Comparison of ENCODE assay signal across 13 cellular contexts in the genomic region with DNA sequence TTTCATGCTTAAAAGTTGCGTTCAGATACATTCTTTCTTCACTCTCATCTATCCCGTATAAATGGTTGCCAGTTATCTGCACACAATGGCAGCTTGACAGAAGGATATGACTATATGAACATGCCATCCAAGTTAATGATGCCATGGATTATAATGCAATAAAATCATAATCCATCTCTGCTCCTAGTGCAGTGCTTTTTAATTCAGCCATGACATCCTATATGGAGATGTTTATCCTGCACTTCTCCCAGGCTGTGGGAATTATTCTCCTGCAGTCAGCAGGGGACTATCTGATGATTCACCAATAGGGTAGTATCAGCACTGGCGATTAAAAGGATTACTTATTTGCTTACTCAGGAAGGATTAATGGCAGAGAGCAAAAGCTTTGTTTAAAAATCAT.
A peak's percentile ranks its signal among the peaks of the same experiment; 100 is the strongest.
DNase-seq lines count a peak whose midpoint lies in the region; ATAC-seq, FAIRE-seq and TF ChIP-seq lines count a peak whose summit lies in the region.
"Had no signal": no experiment of that assay in that cellular context is flagged by ENCODE, and none has a peak within 500 bp of the region (broad histone marks: within the 10 kb centered on the region; RNA-seq: fewer than 3 reads in every experiment).

No MANE protein-coding gene starts in this region.

- H3K4me1 ChIP-seq in HEK293 (ENCODE audit: control insufficient read depth, insufficient read depth, low read length) (0 out of 2 replicates have a peak, but pooled peaks cover 3% of the 10 kb centered on the region), right lobe of liver (no peaks in the 10 kb centered on the region)

- H3K4me3 ChIP-seq in HEK293 (ENCODE audit: low read depth, low read length) (no peak overlapping the region), fibroblast of mammary gland (ENCODE audit: control insufficient read depth, low read depth, low read length) (no peak overlapping the region), retinal pigment epithelial cell (ENCODE audit: low read length) (no peak overlapping the region), right lobe of liver (no peak overlapping the region)

- POLR2A ChIA-PET in HEK293 (lab: Yijun Ruan, JAX) = no interaction called here

- FAIRE-seq in RCC 7860 (lab: Jason Lieb, UNC) = peak; percentile 83

- DNase-seq in RCC 7860 (ENCODE audit: low spot score) = peak; percentile 50
- DNase-seq in fibroblast of mammary gland (ENCODE audit: low read depth) = peak; percentile 39
- peak; percentile 94 for DNase-seq in retinal pigment epithelial cell (ENCODE audit: low read depth)
- no peak for DNase-seq in T1000 (lab: John Stamatoyannopoulos, UW)
- DNase-seq in stimulated activated naive CD4-positive, alpha-beta T cell (lab: John Stamatoyannopoulos, UW) = no peak
- no peak for DNase-seq in right lobe of liver
- DNase-seq: activated CD8-positive, alpha-beta T cell treated with anti-CD3 and anti-CD28 coated beads for 36 hours; activated naive CD8-positive, alpha-beta T cell treated with anti-CD3 and anti-CD28 coated beads, Interleukin-2, amount 10 ng/mL, durations not matched to agents 7 days and 5 days; DMS79 treated with DMSO at 0.1 percent for 48 hours; islet precursor cell had no signal

- H3K36me3 ChIP-seq in HEK293 (ENCODE audit: control insufficient read depth in 2 of 2, insufficient read depth in 1 of 2, low read length in 2 of 2) (no peaks in the 10 kb centered on the region), right lobe of liver (no peaks in the 10 kb centered on the region)
- H3K36me3 ChIP-seq: neutrophil had no signal

- H3K27me3 ChIP-seq in right lobe of liver = no peaks in the 10 kb centered on the region
- H3K27me3 ChIP-seq: neutrophil had no signal

- TF ChIP-seq CTCF in HEK293 (tag by site-specific recombination; IDR thresholded peaks at IDR 0.05) = no peak
- TF ChIP-seq CTCF in fibroblast of mammary gland (conservative IDR thresholded peaks at IDR 0.05; ENCODE audit: control insufficient read depth, insufficient read depth, low read depth, low read length) = no peak
- no peak for TF ChIP-seq CTCF in retinal pigment epithelial cell (conservative IDR thresholded peaks at IDR 0.05; ENCODE audit: low read depth, low read length)
- no peak for TF ChIP-seq CTCF in right lobe of liver (IDR thresholded peaks at IDR 0.05)

- ATAC-seq in HG02678 (IDR thresholded peaks at IDR 0.05; ENCODE audit: unreplicated experiment) = no peak
- ATAC-seq in right lobe of liver = no peak
- ATAC-seq: activated CD8-positive, alpha-beta T cell treated with anti-CD3 and anti-CD28 coated beads for 36 hours had no signal

- intact Hi-C loops in right lobe of liver (cut with DNase I) = no loop called here

- 48% methylated on average over 3 of the region's 3 CpGs for WGBS in right lobe of liver (ENCODE audit: insufficient coverage, low coverage, low lambda C conversion rate, missing lambda C conversion rate)

- H3K9me3 ChIP-seq in HEK293 (ENCODE audit: control insufficient read depth, insufficient read depth, low read depth, low read length) = no peaks in the 10 kb centered on the region
- H3K9me3 ChIP-seq in right lobe of liver = no peaks in the 10 kb centered on the region
- H3K9me3 ChIP-seq: neutrophil had no signal

- H3K27ac ChIP-seq in HEK293 (ENCODE audit: extremely low read depth, low read depth, low read length) (no peak overlapping the region), right lobe of liver (no peak overlapping the region)
- H3K27ac ChIP-seq: neutrophil had no signal

- TF ChIP-seq POLR2A in right lobe of liver (IDR thresholded peaks at IDR 0.05) = no peak

- CTCF ChIA-PET in HEK293 (lab: Yijun Ruan, JAX) = interaction anchor here (1.7 kb wide), 1 partner anchor 395 kb away, joined by 5 read pairs; no protein-coding TSS in a partner anchor

TF ChIP-seq in HEK293, 187 proteins besides CTCF, POLR2A, EP300 and RAD21:
- TF ChIP-seq ZNF501 (tag by site-specific recombination; IDR thresholded peaks at IDR 0.05) (no peak), GLIS1 (tag by site-specific recombination; IDR thresholded peaks at IDR 0.05) (0 out of 2 replicates have a peak, but pooled peaks have one; percentile 41), TRIM28 (IDR thresholded peaks at IDR 0.05; ENCODE audit: borderline replicate concordance, low read length) (peak; percentile 81; the same call in 1 of the 2 replicates), ZBTB17 (tag by site-specific recombination; IDR thresholded peaks at IDR 0.05) (peak; percentile 36; the same call in 1 of the 2 replicates)

Comparison
In these comparisons a context has a peak if more than half of its experiments do, and no peak if none do; other contexts are left out.
1. DNase-seq: peak in RCC 7860 (single experiment), fibroblast of mammary gland (single experiment) and retinal pigment epithelial cell (single experiment); none in T1000 (single experiment), stimulated activated naive CD4-positive, alpha-beta T cell (0 of 6) and right lobe of liver (0 of 3).